In genomic region chr7:6825236-6826125, GRCh38 we compare ENCODE assay signal across 8 cellular contexts. TPM values are rescaled to one million over a fixed set of nuclear protein-coding genes. Genes with fewer than 3 reads are reported as not detected.
DNase-seq lines count a peak whose midpoint lies in the region; ATAC-seq and TF ChIP-seq lines count a peak whose summit lies in the region.
"Not testable (repeated sequence)": the region's sequence is repeated elsewhere in the genome, so short reads cannot be mapped to it uniquely, and the experiment has no call there.

No MANE protein-coding gene starts in this region.

- H3K36me3 Mint-ChIP-seq in activated T-helper 1 cell treated with anti-CD3 and anti-CD28 coated beads, Interleukin-12 subunit alpha, Interleukin-12 subunit beta, Interleukin-2, Interleukin-4 antibody, amounts not matched to agents 30 ng/mL and 10 ng/mL and 1 ng/mL, durations not matched to agents 14 hours and 24 hours and 36 hours (ENCODE audit: low read depth): peaks cover 14% of the 10 kb centered on the region
- peaks cover 0 to 13% (median 7%) of the 10 kb centered on the region in 5 donors for H3K36me3 Mint-ChIP-seq in naive thymus-derived CD4-positive, alpha-beta T cell

- peak overlapping the region; percentile 50 for H3K4me2 ChIP-seq in Karpas-422 (ENCODE audit: low read depth, low read length, poor library complexity, severe bottlenecking)

- ATAC-seq in GM21390 (IDR thresholded peaks at IDR 0.05; ENCODE audit: unreplicated experiment) (peak; percentile 43), HG02973 (IDR thresholded peaks at IDR 0.05; ENCODE audit: unreplicated experiment) (peak; percentile 38), esophagus mucosa (peak; percentile 59)
- ATAC-seq in naive thymus-derived CD4-positive, alpha-beta T cell: peak; percentile 69

- H3K4me3 Mint-ChIP-seq in activated T-helper 1 cell treated with anti-CD3 and anti-CD28 coated beads, Interleukin-12 subunit alpha, Interleukin-12 subunit beta, Interleukin-2, Interleukin-4 antibody, amounts not matched to agents 30 ng/mL and 10 ng/mL and 1 ng/mL, durations not matched to agents 14 hours and 24 hours and 36 hours: peak overlapping the region; percentile 80
- peak overlapping the region in 9 of 10 donors; percentile 65 to 96 (median 85) for H3K4me3 Mint-ChIP-seq in naive thymus-derived CD4-positive, alpha-beta T cell

- H3K27ac ChIP-seq in Karpas-422 (ENCODE audit: low read length); naive thymus-derived CD4-positive, alpha-beta T cell (ENCODE audit: low read depth, low read length): not testable (repeated sequence)
- H3K27ac ChIP-seq in tibial artery: peak overlapping the region; percentile 69 to 76

- H3K9me3 Mint-ChIP-seq in activated T-helper 1 cell treated with anti-CD3 and anti-CD28 coated beads, Interleukin-12 subunit alpha, Interleukin-12 subunit beta, Interleukin-2, Interleukin-4 antibody, amounts not matched to agents 30 ng/mL and 10 ng/mL and 1 ng/mL, durations not matched to agents 14 hours and 24 hours and 36 hours; naive thymus-derived CD4-positive, alpha-beta T cell: not testable (repeated sequence)

- not testable (repeated sequence) for H3K4me1 Mint-ChIP-seq in activated T-helper 1 cell treated with anti-CD3 and anti-CD28 coated beads, Interleukin-12 subunit alpha, Interleukin-12 subunit beta, Interleukin-2, Interleukin-4 antibody, amounts not matched to agents 30 ng/mL and 10 ng/mL and 1 ng/mL, durations not matched to agents 14 hours and 24 hours and 36 hours (ENCODE audit: low read depth)
- H3K4me1 Mint-ChIP-seq in naive thymus-derived CD4-positive, alpha-beta T cell: peaks cover 0 to 22% (median 12%) of the 10 kb centered on the region in 7 donors

- H3K27ac Mint-ChIP-seq in activated T-helper 1 cell treated with anti-CD3 and anti-CD28 coated beads, Interleukin-12 subunit alpha, Interleukin-12 subunit beta, Interleukin-2, Interleukin-4 antibody, amounts not matched to agents 30 ng/mL and 10 ng/mL and 1 ng/mL, durations not matched to agents 14 hours and 24 hours and 36 hours: peak overlapping the region; percentile 61
- peak overlapping the region in 6 of 9 donors; percentile 23 to 96 (median 90) for H3K27ac Mint-ChIP-seq in naive thymus-derived CD4-positive, alpha-beta T cell

- not testable (repeated sequence) for H3K27me3 Mint-ChIP-seq in activated T-helper 1 cell treated with anti-CD3 and anti-CD28 coated beads, Interleukin-12 subunit alpha, Interleukin-12 subunit beta, Interleukin-2, Interleukin-4 antibody, amounts not matched to agents 30 ng/mL and 10 ng/mL and 1 ng/mL, durations not matched to agents 14 hours and 24 hours and 36 hours (ENCODE audit: insufficient read depth); naive thymus-derived CD4-positive, alpha-beta T cell

- not testable (repeated sequence) for H2AFZ ChIP-seq in Karpas-422 (ENCODE audit: low read length)

- H3K4me3 ChIP-seq in GM06990 (replicated peaks; ENCODE audit: low read depth, low read length) (peak overlapping the region; percentile 53), Karpas-422 (ENCODE audit: low read length) (peak overlapping the region; percentile 67), tibial artery (peak overlapping the region; percentile 62 to 71)
- H3K4me3 ChIP-seq in naive thymus-derived CD4-positive, alpha-beta T cell (ENCODE audit: low read length): not testable (repeated sequence)

- not testable (repeated sequence) for H3K27me3 ChIP-seq in GM06990 (replicated peaks; ENCODE audit: control insufficient read depth, insufficient read depth, low read length); Karpas-422 (ENCODE audit: low read length); naive thymus-derived CD4-positive, alpha-beta T cell (ENCODE audit: control insufficient read depth in 2 of 2, insufficient read depth in 2 of 2, low read length in 2 of 2); tibial artery

- not testable (repeated sequence) for TF ChIP-seq CTCF in GM06990 (IDR thresholded peaks at IDR 0.05; ENCODE audit: insufficient read depth, low read length, poor library complexity, severe bottlenecking); tibial artery (IDR thresholded peaks at IDR 0.05)

- not testable (repeated sequence) for H3K9me2 ChIP-seq in Karpas-422 (replicated peaks; ENCODE audit: insufficient read depth, low read length)

- not testable (repeated sequence) for DNase-seq in GM06990 (ENCODE audit: extremely low read depth, insufficient read length); Karpas-422; activated T-helper 1 cell treated with anti-CD3 and anti-CD28 coated beads, Interleukin-12 subunit alpha, Interleukin-12 subunit beta, Interleukin-2, Interleukin-4 antibody, amounts not matched to agents 30 ng/mL and 10 ng/mL and 1 ng/mL, durations not matched to agents 14 hours and 24 hours and 36 hours (ENCODE audit: low spot score); naive thymus-derived CD4-positive, alpha-beta T cell; tibial artery

- CTCF ChIA-PET in naive thymus-derived CD4-positive, alpha-beta T cell (lab: Charles Lee): not testable (repeated sequence)

- H4K20me1 ChIP-seq in Karpas-422 (ENCODE audit: insufficient read depth, low read depth, low read length): not testable (repeated sequence)

- POLR2A ChIA-PET in naive thymus-derived CD4-positive, alpha-beta T cell (lab: Charles Lee): not testable (repeated sequence)

- not testable (repeated sequence) for H3K9me3 ChIP-seq in Karpas-422 (ENCODE audit: low read length); naive thymus-derived CD4-positive, alpha-beta T cell (ENCODE audit: control insufficient read depth in 2 of 3, low read length in 3 of 3); tibial artery

- H3K9ac ChIP-seq in Karpas-422 (ENCODE audit: low read length): peak overlapping the region; percentile 53

- not testable (repeated sequence) for H3K36me3 ChIP-seq in GM06990 (ENCODE audit: control insufficient read depth, insufficient read depth, low read length); Karpas-422 (ENCODE audit: insufficient read depth, low read length); naive thymus-derived CD4-positive, alpha-beta T cell (ENCODE audit: control insufficient read depth in 2 of 3, insufficient read depth in 3 of 3, low read length in 3 of 3)
- H3K36me3 ChIP-seq in tibial artery: peaks cover 0 to 21% (median 9%) of the 10 kb centered on the region in 3 donors

- H3K4me1 ChIP-seq in Karpas-422 (ENCODE audit: low read length); naive thymus-derived CD4-positive, alpha-beta T cell (ENCODE audit: control insufficient read depth in 2 of 2, insufficient read depth in 2 of 2, low read length in 2 of 2); tibial artery: not testable (repeated sequence)

- peaks cover 16% of the 10 kb centered on the region for H3K79me2 ChIP-seq in Karpas-422 (ENCODE audit: low read length)

- intact Hi-C loops in activated T-helper 1 cell treated with anti-CD3 and anti-CD28 coated beads, Interleukin-12 subunit alpha, Interleukin-12 subunit beta, Interleukin-2, Interleukin-4 antibody, amounts not matched to agents 30 ng/mL and 10 ng/mL and 1 ng/mL, durations not matched to agents 14 hours and 24 hours and 36 hours (cut with micrococcal nuclease): loop anchor here (5.0 kb wide), 1 partner anchor 98 kb away; no protein-coding TSS in a partner anchor
- intact Hi-C loops in naive thymus-derived CD4-positive, alpha-beta T cell (cut with micrococcal nuclease); tibial artery (cut with DNase I; ENCODE audit: low total_unique reads): not testable (repeated sequence)

RNA-seq across cellular contexts. Expression of gene CCZ1B, which starts 0.6 kb away (rescaled TPM):
- 76.5 and 87.2 TPM in 2 replicates for total RNA-seq in Karpas-422 (2014; rRNA removed; shearing (Covaris generic); ENCODE audit: low replicate concordance)
- total RNA-seq in activated T-helper 1 cell treated with anti-CD3 and anti-CD28 coated beads, Interleukin-12 subunit alpha, Interleukin-12 subunit beta, Interleukin-2, Interleukin-4 antibody, amounts not matched to agents 30 ng/mL and 10 ng/mL and 1 ng/mL, durations not matched to agents 14 hours and 24 hours and 36 hours: 78.5 and 94.8 TPM in 2 replicates
- 52.7 TPM for total RNA-seq in esophagus mucosa
- 100 to 1,000 TPM in 1 of 5 experiments, 10 to 100 TPM in 4; 73.5 to 104 (median 84.9) TPM for total RNA-seq in naive thymus-derived CD4-positive, alpha-beta T cell
- 10 to 100 TPM; 20.5 to 22.2 TPM for polyA plus RNA-seq in naive thymus-derived CD4-positive, alpha-beta T cell
